In genomic region chr6:157832250-157832967, GRCh38 we compare ENCODE assay signal across 12 cellular contexts. TPM values are rescaled to one million over a fixed set of nuclear protein-coding genes. Genes with fewer than 3 reads are reported as not detected.
A peak's percentile ranks its signal among the peaks of the same experiment; 100 is the strongest.
DNase-seq lines count a peak whose midpoint lies in the region; ATAC-seq, FAIRE-seq and TF ChIP-seq lines count a peak whose summit lies in the region.
"Had no signal": no experiment of that assay in that cellular context is flagged by ENCODE, and none has a peak within 500 bp of the region (broad histone marks: within the 10 kb centered on the region; RNA-seq: fewer than 3 reads in every experiment).

No MANE protein-coding gene starts in this region.

- TF ChIP-seq RAD21 in IMR-90 (IDR thresholded peaks at IDR 0.05; ENCODE audit: low read length) (no peak), K562 (CRISPR knock-in tag; conservative IDR thresholded peaks at IDR 0.05 in 1 of 2, IDR thresholded peaks at IDR 0.05 in 1 of 2) (no peak)

- H3K9me3 ChIP-seq in IMR-90 (ENCODE audit: control insufficient read depth, insufficient read depth, low read length) (no peaks in the 10 kb centered on the region), K562 (replicated peaks; ENCODE audit: control insufficient read depth, insufficient read depth, low read depth, low read length) (peaks cover 2% of the 10 kb centered on the region; the same call in 1 of the 2 replicates), mesenchymal stem cell (ENCODE audit: control insufficient read depth, low read length) (no peaks in the 10 kb centered on the region), tibial artery (no peaks in the 10 kb centered on the region)

- H3K18ac ChIP-seq in IMR-90 (ENCODE audit: low read depth, low read length): peak overlapping the region; percentile 63
- H3K18ac ChIP-seq in mesenchymal stem cell (ENCODE audit: low read depth in 1 of 2, low read length in 2 of 2): peak overlapping the region in 1 of 2 experiments; percentile 16

- intact Hi-C loops in IMR-90 (cut with micrococcal nuclease) (no loop called here), K562 (cut with micrococcal nuclease) (no loop called here), tibial artery (cut with DNase I; ENCODE audit: low total_unique reads) (no loop called here)

- H3K23ac ChIP-seq in IMR-90 (ENCODE audit: low read depth, low read length): peak overlapping the region; percentile 82; the same call in 1 of the 2 replicates
- H3K23ac ChIP-seq in mesenchymal stem cell (ENCODE audit: low read length in 2 of 2): no peak overlapping the region

- H2BK120ac ChIP-seq in IMR-90 (ENCODE audit: low read depth, low read length) (no peak overlapping the region), mesenchymal stem cell (ENCODE audit: low read depth, low read length) (no peak overlapping the region)

- H4K8ac ChIP-seq in IMR-90 (ENCODE audit: low read depth in 2 of 2, low read length in 2 of 2): peak overlapping the region in 1 of 2 experiments; percentile 2; a peak in 1 of 4 replicates
- no peak overlapping the region for H4K8ac ChIP-seq in mesenchymal stem cell (ENCODE audit: low read length)

- peaks cover 15% of the 10 kb centered on the region for H3K9me1 ChIP-seq in IMR-90 (ENCODE audit: insufficient read depth, low read length)
- H3K9me1 ChIP-seq in K562 (ENCODE audit: control insufficient read depth, insufficient read depth, low read length): no peaks in the 10 kb centered on the region

- H2AK5ac ChIP-seq in IMR-90 (ENCODE audit: low read depth, low read length) (peak overlapping the region; percentile 87; the same call in 1 of the 2 replicates), mesenchymal stem cell (ENCODE audit: low read length, severe bottlenecking) (peak overlapping the region; percentile 86)

- peak overlapping the region; percentile 73 for H2BK5ac ChIP-seq in IMR-90 (ENCODE audit: low read depth, low read length, poor library complexity, severe bottlenecking)
- H2BK5ac ChIP-seq in mesenchymal stem cell (ENCODE audit: low read depth, low read length, poor library complexity, severe bottlenecking): no peak overlapping the region

- no peak overlapping the region for H3K4me2 ChIP-seq in IMR-90 (ENCODE audit: low read depth, low read length)
- peak overlapping the region; percentile 13; the same call in 1 of the 2 replicates for H3K4me2 ChIP-seq in K562 (ENCODE audit: insufficient read depth, low read length)
- H3K4me2 ChIP-seq in mesenchymal stem cell (ENCODE audit: low read length, poor library complexity, severe bottlenecking): no peak overlapping the region

- H3K4me3 ChIP-seq in IMR-90 (ENCODE audit: insufficient read depth, low read depth, low read length): no peak overlapping the region
- H3K4me3 ChIP-seq in K562: no peak overlapping the region
- H3K4me3 ChIP-seq in mesenchymal stem cell (ENCODE audit: insufficient read depth in 1 of 2, low read depth in 1 of 2, low read length in 2 of 2): peak overlapping the region in 1 of 2 experiments; percentile 54
- H3K4me3 ChIP-seq in tibial artery: no peak overlapping the region

- peak overlapping the region; percentile 3 to 54 for H2BK12ac ChIP-seq in mesenchymal stem cell (ENCODE audit: low read length in 2 of 2)

- H3K27me3 ChIP-seq in IMR-90 (ENCODE audit: control insufficient read depth, insufficient read depth, low read length): no peaks in the 10 kb centered on the region
- H3K27me3 ChIP-seq in K562 (ENCODE audit: control insufficient read depth in 2 of 2, insufficient read depth in 2 of 2, low read length in 2 of 2): no peaks in the 10 kb centered on the region
- no peaks in the 10 kb centered on the region for H3K27me3 ChIP-seq in mesenchymal stem cell (ENCODE audit: control insufficient read depth in 1 of 2, insufficient read depth in 1 of 2, low read length in 2 of 2)
- no peaks in the 10 kb centered on the region for H3K27me3 ChIP-seq in tibial artery

- FAIRE-seq in K562 (lab: Jason Lieb, UNC): peak; percentile 19

- POLR2A ChIA-PET in IMR-90 (lab: Charles Lee; ENCODE audit: unreplicated experiment) (no interaction called here), K562 (lab: Yijun Ruan, JAX) (interaction anchor here (0.5 to 14.5 kb wide), 4 partner anchors 14 to 63 kb away, joined by 3 to 149 read pairs (median 4); no protein-coding TSS in a partner anchor)

- H3K9ac ChIP-seq in IMR-90 (ENCODE audit: low read depth, low read length) (no peak overlapping the region), K562 (ENCODE audit: insufficient read depth in 1 of 2, low read depth in 2 of 2, low read length in 2 of 2) (peak overlapping the region in 1 of 2 experiments; percentile 5; a peak in 2 of 4 replicates), mesenchymal stem cell (ENCODE audit: low read length) (peak overlapping the region; percentile 78)

- CTCF ChIA-PET in IMR-90 (lab: Yijun Ruan, JAX) (no interaction called here), K562 (lab: Yijun Ruan, JAX; ENCODE audit: low intra/inter-chr PET ratio) (no interaction called here)

- TF ChIP-seq CTCF in IMR-90 (conservative IDR thresholded peaks at IDR 0.05; ENCODE audit: low read depth, low read length) (no peak), K562 (IDR thresholded peaks at IDR 0.05 in 2 of 3, conservative IDR thresholded peaks at IDR 0.05 in 1 of 3; ENCODE audit: insufficient read depth in 2 of 3, low read depth in 1 of 3, low read length in 3 of 3) (no peak), tibial artery (IDR thresholded peaks at IDR 0.05) (no peak)

- no peak overlapping the region for H2AK9ac ChIP-seq in IMR-90 (replicated peaks; ENCODE audit: low read depth, low read length, poor library complexity)

- no peak overlapping the region for H4K5ac ChIP-seq in IMR-90 (ENCODE audit: low read depth, low read length)

- H3K4me1 ChIP-seq in IMR-90 (ENCODE audit: control insufficient read depth, insufficient read depth, low read length) (peaks cover 9% of the 10 kb centered on the region), K562 (replicated peaks in 1 of 2; ENCODE audit: control insufficient read depth in 2 of 2, insufficient read depth in 2 of 2, low read length in 2 of 2) (peaks cover 16 to 42% of the 10 kb centered on the region in 2 experiments), mesenchymal stem cell (ENCODE audit: control insufficient read depth, insufficient read depth, low read depth, low read length) (peaks cover 17% of the 10 kb centered on the region), tibial artery (peaks cover 0 to 57% (median 20%) of the 10 kb centered on the region in 4 donors)

- peaks cover 32 to 64% of the 10 kb centered on the region in 2 experiments for H3K79me1 ChIP-seq in IMR-90 (ENCODE audit: low read depth in 1 of 2, low read length in 2 of 2)
- peaks cover 2% of the 10 kb centered on the region for H3K79me1 ChIP-seq in mesenchymal stem cell (replicated peaks; ENCODE audit: low read length, poor library complexity, severe bottlenecking)

- BruUV-seq in IMR-90 (replicated peaks; lab: Mats Ljungman, UMichigan) (no TSS peak), K562 (replicated peaks; lab: Mats Ljungman, UMichigan) (no TSS peak)

- peak overlapping the region; percentile 66; the same call in 1 of the 2 replicates for H3K27ac ChIP-seq in IMR-90 (ENCODE audit: insufficient read depth, low read length)
- H3K27ac ChIP-seq in K562 (ENCODE audit: extremely low read depth, low read depth, low read length): peak overlapping the region; percentile 13; the same call in 1 of the 3 replicates
- peak overlapping the region; percentile 74 for H3K27ac ChIP-seq in mesenchymal stem cell (ENCODE audit: low read length, poor library complexity, severe bottlenecking)
- H3K27ac ChIP-seq in tibial artery: no peak overlapping the region

- H4K91ac ChIP-seq in IMR-90 (ENCODE audit: insufficient read depth, low read depth, low read length): peak overlapping the region; percentile 11; the same call in 1 of the 2 replicates
- no peak overlapping the region for H4K91ac ChIP-seq in mesenchymal stem cell (ENCODE audit: low read length)

- peak overlapping the region; percentile 50; the same call in 1 of the 2 replicates for H2BK20ac ChIP-seq in IMR-90 (ENCODE audit: low read depth, low read length)

- no CpG with 5 or more reads among the region's 3 CpGs for WGBS in IMR-90 (ENCODE audit: extremely low coverage in 2 of 2, insufficient read length in 1 of 2), 2 experiments
- WGBS in K562 (ENCODE audit: insufficient coverage, low coverage, missing lambda C conversion rate): 45% methylated on average over 3 of the region's 3 CpGs
- WGBS in mesenchymal stem cell: 22% methylated on average over 1 of the region's 3 CpGs

- 0 out of 2 replicates have a peak, but pooled peaks have one; percentile 4 for TF ChIP-seq EP300 in K562 (IDR thresholded peaks at IDR 0.05; ENCODE audit: low read length)

- no peak overlapping the region for H3K56ac ChIP-seq in IMR-90 (ENCODE audit: extremely low read depth, insufficient read depth, low read length)

- H2AFZ ChIP-seq in IMR-90 (replicated peaks; ENCODE audit: low read length, poor library complexity) (no peak overlapping the region), K562 (ENCODE audit: low read depth, low read length) (no peak overlapping the region), mesenchymal stem cell (ENCODE audit: low read depth, low read length) (no peak overlapping the region)

- in situ Hi-C loops in IMR-90 (cut with MboI; ENCODE audit: low sequenced_read_pairs): no loop called here
- in situ Hi-C loops in K562 (cut with MboI): no loop called here

- ATAC-seq in IMR-90 (ENCODE audit: low read depth): no peak
- ATAC-seq in K562: peak; percentile 9
- ATAC-seq in GM19328 (IDR thresholded peaks at IDR 0.05; ENCODE audit: unreplicated experiment): no peak
- ATAC-seq: naive thymus-derived CD4-positive, alpha-beta T cell had no signal

- H4K20me1 ChIP-seq in IMR-90 (ENCODE audit: insufficient read depth, low read length) (peaks cover 79% of the 10 kb centered on the region), K562 (replicated peaks; ENCODE audit: control insufficient read depth, insufficient read depth, low read length) (peaks cover 11% of the 10 kb centered on the region)

- 0 out of 3 replicates have a peak overlapping the region, but pooled peaks have one; percentile 4 for H2BK15ac ChIP-seq in IMR-90 (ENCODE audit: low read depth, low read length)
- H2BK15ac ChIP-seq in mesenchymal stem cell (ENCODE audit: low read depth, poor library complexity, severe bottlenecking): no peak overlapping the region

- DNase-seq in EL: peak; percentile 48
- peak; percentile 56 for DNase-seq in IMR-90
- DNase-seq in K562 (ENCODE audit: extremely low read depth in 1 of 4, low spot score in 3 of 4): no peak
- peak; percentile 63 for DNase-seq in mesenchymal stem cell
- no peak for DNase-seq in kidney glomerular epithelial cell (lab: John Stamatoyannopoulos, UW)
- DNase-seq in ecto neural progenitor cell (ENCODE audit: low spot score): no peak
- DNase-seq in tibial artery: no peak
- DNase-seq: activated CD4-positive, alpha-beta T cell treated with anti-CD3 and anti-CD28 coated beads, Interleukin-2, amount 50 U/mL, for 1 hour; amygdala; naive thymus-derived CD4-positive, alpha-beta T cell; NCI-H524 treated with DMSO at 0.1 percent for 48 hours had no signal

- H3K14ac ChIP-seq in IMR-90 (replicated peaks; ENCODE audit: low read depth, low read length) (peak overlapping the region; percentile 69), mesenchymal stem cell (ENCODE audit: low read length in 2 of 2) (no peak overlapping the region)

- peaks cover 99% of the 10 kb centered on the region for H3K79me2 ChIP-seq in K562 (ENCODE audit: control insufficient read depth, insufficient read depth, low read length)

- H3K4ac ChIP-seq in IMR-90 (ENCODE audit: low read depth, low read length): peak overlapping the region; percentile 43
- peak overlapping the region; percentile 17 to 46 for H3K4ac ChIP-seq in mesenchymal stem cell (ENCODE audit: low read depth in 1 of 2, low read length in 2 of 2)

- H3K36me3 ChIP-seq in IMR-90 (ENCODE audit: control insufficient read depth, insufficient read depth, low read length) (peaks cover 2% of the 10 kb centered on the region), K562 (ENCODE audit: control insufficient read depth, insufficient read depth, low read length) (peaks cover 64% of the 10 kb centered on the region), mesenchymal stem cell (ENCODE audit: control insufficient read depth in 1 of 2, insufficient read depth in 2 of 2, low read depth in 1 of 2, low read length in 2 of 2) (peaks cover 0 to 65% of the 10 kb centered on the region in 2 experiments), tibial artery (no peaks in the 10 kb centered on the region)

- TF ChIP-seq POLR2A in IMR-90 (IDR thresholded peaks at IDR 0.05; ENCODE audit: low read depth, low read length) (no peak), K562 (conservative IDR thresholded peaks at IDR 0.05) (no peak)

- dilution Hi-C loops in IMR-90 (cut with HindIII; ENCODE audit: low sequenced_read_pairs, unreplicated experiment): no loop called here

RNA-seq across cellular contexts. Expression of gene SNX9, which starts 9.4 kb away (rescaled TPM):
- total RNA-seq in IMR-90 (2012; rRNA removed) (41.2 and 41.9 TPM in 2 replicates), K562 (2014; rRNA removed) (57.1 and 64.3 TPM in 2 replicates), K562 (2014; rRNA removed; fragmentation: Illumina TruSeq; extraction: Trizol) (52.8 and 59.8 TPM in 2 replicates), K562 (2015; rRNA removed; fragmentation: Illumina TruSeq; extraction: Trizol) (45.2 and 48.1 TPM in 2 replicates), K562 (2021) (66.8 and 72.2 TPM in 2 replicates)
- polyA plus RNA-seq in IMR-90 (2012; rRNA removed) (34.8 and 35.3 TPM in 2 replicates), K562 (2011; rRNA removed) (63.6 and 80.2 TPM in 2 replicates), K562 (2014; fragmentation: Illumina TruSeq; extraction: Trizol) (79.5 and 81.7 TPM in 2 replicates), K562 (2014; fragmentation: Nextera tagmentation; extraction: Ambion mirVana) (1 to 10 TPM; 6.0 to 7.3 TPM), K562 (2014; rRNA removed) (61.3 and 70.0 TPM in 2 replicates)
- 18.7 and 20.5 TPM in 2 replicates for polyA plus RNA-seq in IMR-90 (2012; cell fraction: cytosol; rRNA removed)
- 20.1 and 45.0 TPM in 2 replicates for polyA plus RNA-seq in IMR-90 (2012; cell fraction: nucleus; rRNA removed; ENCODE audit: low replicate concordance)
- 38.7 and 52.0 TPM in 2 replicates for total RNA-seq in K562 (2011; cell fraction: chromatin; rRNA removed; ENCODE audit: low replicate concordance)
- 23.3 and 24.7 TPM in 2 replicates for total RNA-seq in K562 (2011; cell fraction: nucleolus; rRNA removed)
- total RNA-seq in K562 (2011; cell fraction: nucleoplasm; rRNA removed): 28.7 and 31.5 TPM in 2 replicates
- 35.7 and 42.0 TPM in 2 replicates for polyA plus RNA-seq in K562 (2011; cell fraction: cytosol; rRNA removed)
- 56.0 and 61.8 TPM in 2 replicates for polyA plus RNA-seq in K562 (2011; cell fraction: nucleus; rRNA removed)
- 38.3 and 43.4 TPM in 2 replicates for polyA plus RNA-seq in K562 (2012)
- polyA minus RNA-seq in K562 (2011; rRNA and poly(A)+ RNA removed): 59.7 and 63.7 TPM in 2 replicates
- 28.7 and 35.8 TPM in 2 replicates for polyA minus RNA-seq in K562 (2011; cell fraction: cytosol; rRNA and poly(A)+ RNA removed)
- 21.7 and 34.3 TPM in 2 replicates for polyA minus RNA-seq in K562 (2011; cell fraction: nucleus; rRNA and poly(A)+ RNA removed)
- polyA plus RNA-seq in mesenchymal stem cell (2013, experiment 1 of 2): 40.4 TPM
- 41.1 TPM for polyA plus RNA-seq in mesenchymal stem cell (2013, experiment 2 of 2)

Comparison
In these comparisons a context has a peak if more than half of its experiments do, and no peak if none do; other contexts are left out.
1. DNase-seq: peak in EL (single experiment), IMR-90 (single experiment) and mesenchymal stem cell (single experiment); none in K562 (0 of 4), kidney glomerular epithelial cell (single experiment), ecto neural progenitor cell (single experiment) and tibial artery (0 of 2).
2. H3K27ac ChIP-seq: peak in IMR-90 (single experiment), K562 (single experiment) and mesenchymal stem cell (single experiment); none in tibial artery (0 of 2).